ENCODE assay signal across 20 cellular contexts in genomic region chr6:115783402-115784061, GRCh38.
DNase-seq lines count a peak whose midpoint lies in the region; ATAC-seq and TF ChIP-seq lines count a peak whose summit lies in the region.
"Had no signal": no experiment of that assay in that cellular context is flagged by ENCODE, and none has a peak within 500 bp of the region (broad histone marks: within the 10 kb centered on the region; RNA-seq: fewer than 3 reads in every experiment).

No MANE protein-coding gene starts in this region.

- TF ChIP-seq CTCF in PC-3 (conservative IDR thresholded peaks at IDR 0.05; ENCODE audit: low read depth, low read length) (no peak), fibroblast of mammary gland (conservative IDR thresholded peaks at IDR 0.05; ENCODE audit: control insufficient read depth, insufficient read depth, low read depth, low read length) (no peak), stomach (IDR thresholded peaks at IDR 0.05) (no peak), lower lobe of right lung (IDR thresholded peaks at IDR 0.05) (no peak), sigmoid colon (IDR thresholded peaks at IDR 0.05) (no peak)

- no TSS peak for BruUV-seq in PC-3 (replicated peaks; lab: Mats Ljungman, UMichigan)

- H3K4me1 ChIP-seq in PC-3 (ENCODE audit: insufficient read depth, low read length) (no peaks in the 10 kb centered on the region), stomach (peaks cover 0 to 5% (median 0%) of the 10 kb centered on the region in 4 donors), lower lobe of right lung (no peaks in the 10 kb centered on the region), sigmoid colon (no peaks in the 10 kb centered on the region)
- H3K4me1 ChIP-seq: colonic mucosa, prostate gland, transverse colon had no signal

- H4K20me1 ChIP-seq in PC-3 (ENCODE audit: low read length) = no peaks in the 10 kb centered on the region

- TF ChIP-seq POLR2A in stomach (IDR thresholded peaks at IDR 0.05) (no peak), sigmoid colon (IDR thresholded peaks at IDR 0.05) (no peak)

- H3K9ac ChIP-seq in PC-3 (ENCODE audit: low read length) = no peak overlapping the region

- no peak overlapping the region for H2AFZ ChIP-seq in PC-3 (ENCODE audit: low read length)

- POLR2A ChIA-PET in PC-3 (lab: Charles Lee; ENCODE audit: unreplicated experiment) = no interaction called here

- H3K9me2 ChIP-seq in PC-3 (replicated peaks; ENCODE audit: low read length) = no peaks in the 10 kb centered on the region

- H3K79me2 ChIP-seq in PC-3 (ENCODE audit: low read length) = no peaks in the 10 kb centered on the region

- H3K4me2 ChIP-seq in PC-3 (ENCODE audit: low read length) = no peak overlapping the region
- H3K4me2 ChIP-seq: smooth muscle cell had no signal

- no peaks in the 10 kb centered on the region for H3F3A ChIP-seq in PC-3 (ENCODE audit: low read length, unreplicated experiment)

- WGBS in stomach, 5 donors = 55 to 66% (median 59%) methylated on average over 3 of the region's 3 CpGs
- WGBS in sigmoid colon, 2 donors = 59 to 67% methylated on average over 3 of the region's 3 CpGs

- H3K9me3 ChIP-seq in PC-3 (ENCODE audit: low read length) = no peaks in the 10 kb centered on the region
- H3K9me3 ChIP-seq in stomach = no peaks in the 10 kb centered on the region
- H3K9me3 ChIP-seq in lower lobe of right lung = no peaks in the 10 kb centered on the region
- no peaks in the 10 kb centered on the region for H3K9me3 ChIP-seq in sigmoid colon
- H3K9me3 ChIP-seq: colonic mucosa, gastroesophageal sphincter, prostate gland, transverse colon had no signal

- H3K36me3 ChIP-seq in PC-3 (ENCODE audit: low read depth, low read length) = no peaks in the 10 kb centered on the region
- no peaks in the 10 kb centered on the region for H3K36me3 ChIP-seq in stomach
- H3K36me3 ChIP-seq in lower lobe of right lung = no peaks in the 10 kb centered on the region
- H3K36me3 ChIP-seq in sigmoid colon = no peaks in the 10 kb centered on the region
- H3K36me3 ChIP-seq: colonic mucosa, gastroesophageal sphincter, prostate gland, transverse colon had no signal

- no peak for TF ChIP-seq EP300 in stomach (IDR thresholded peaks at IDR 0.05)
- no peak for TF ChIP-seq EP300 in sigmoid colon (IDR thresholded peaks at IDR 0.05)

- DNase-seq in HS-5 (ENCODE audit: low read depth) (peak; percentile 20), PC-3 (peak; percentile 43), fibroblast of mammary gland (ENCODE audit: low read depth) (peak; percentile 34), stomach (peak; percentile 60), lower lobe of right lung (no peak), sigmoid colon (no peak)
- DNase-seq: colonic mucosa; H9; Karpas-422; kidney glomerular epithelial cell; NCI-H1417; stimulated activated CD4-positive, alpha-beta T cell treated with anti-CD3 and anti-CD28 coated beads, Interleukin-4, amount 100 ng/mL, for 1 hour; stimulated activated naive CD8-positive, alpha-beta T cell treated with anti-CD3 and anti-CD28 coated beads, Interleukin-15, Interleukin-2, amounts not matched to agents 100 U/mL and 50 U/mL, for 24 hours; transverse colon had no signal

- H3K27ac ChIP-seq in PC-3 (ENCODE audit: low read length) (no peak overlapping the region), stomach (no peak overlapping the region), lower lobe of right lung (no peak overlapping the region), sigmoid colon (no peak overlapping the region)
- H3K27ac ChIP-seq: colonic mucosa, gastroesophageal sphincter, prostate gland, transverse colon had no signal

- intact Hi-C loops in PC-3 (cut with micrococcal nuclease) (no loop called here), stomach (cut with DNase I; ENCODE audit: low total_unique reads) (no loop called here), lower lobe of right lung (cut with DNase I) (no loop called here), sigmoid colon (cut with DNase I) (no loop called here)

- no peaks in the 10 kb centered on the region; the same call in 1 of the 2 replicates for H3K27me3 ChIP-seq in PC-3 (ENCODE audit: low read length)
- H3K27me3 ChIP-seq in stomach = no peaks in the 10 kb centered on the region
- H3K27me3 ChIP-seq in lower lobe of right lung (ENCODE audit: low read depth) = no peaks in the 10 kb centered on the region
- H3K27me3 ChIP-seq in sigmoid colon = no peaks in the 10 kb centered on the region
- H3K27me3 ChIP-seq: colonic mucosa, gastroesophageal sphincter, transverse colon had no signal

- H3K4me3 ChIP-seq in PC-3 (ENCODE audit: low read length) (no peak overlapping the region), fibroblast of mammary gland (ENCODE audit: control insufficient read depth, low read depth, low read length) (no peak overlapping the region), stomach (no peak overlapping the region), lower lobe of right lung (no peak overlapping the region), sigmoid colon (no peak overlapping the region)
- H3K4me3 ChIP-seq: colonic mucosa, gastroesophageal sphincter, prostate gland, smooth muscle cell, transverse colon had no signal

- CTCF ChIA-PET in PC-3 (lab: Charles Lee) = no interaction called here

- no peak for ATAC-seq in PC-3
- ATAC-seq in lower lobe of right lung = no peak
- ATAC-seq in GM21526 (IDR thresholded peaks at IDR 0.05; ENCODE audit: low FRiP score, unreplicated experiment) = no peak
- ATAC-seq: activated CD4-positive, CD25-positive, alpha-beta regulatory T cell treated with anti-CD3 and anti-CD28 coated beads, Interleukin-2, amount 50 U/mL, for 24 hours; activated naive CD4-positive, alpha-beta T cell treated with anti-CD3 and anti-CD28 coated beads, Interleukin-2, amount 50 U/mL, for 72 hours; gastroesophageal sphincter; stimulated activated naive CD8-positive, alpha-beta T cell treated with anti-CD3 and anti-CD28 coated beads, Interleukin-15, Interleukin-2, amounts not matched to agents 100 U/mL and 50 U/mL, for 24 hours had no signal

Comparison
In these comparisons a context has a peak if more than half of its experiments do, and no peak if none do; other contexts are left out.
1. DNase-seq: peak in HS-5 (single experiment), PC-3 (single experiment), fibroblast of mammary gland (single experiment) and stomach (single experiment); none in lower lobe of right lung (single experiment) and sigmoid colon (single experiment).